Comparison of ENCODE assay signal across 1 cellular context in the genomic region with DNA sequence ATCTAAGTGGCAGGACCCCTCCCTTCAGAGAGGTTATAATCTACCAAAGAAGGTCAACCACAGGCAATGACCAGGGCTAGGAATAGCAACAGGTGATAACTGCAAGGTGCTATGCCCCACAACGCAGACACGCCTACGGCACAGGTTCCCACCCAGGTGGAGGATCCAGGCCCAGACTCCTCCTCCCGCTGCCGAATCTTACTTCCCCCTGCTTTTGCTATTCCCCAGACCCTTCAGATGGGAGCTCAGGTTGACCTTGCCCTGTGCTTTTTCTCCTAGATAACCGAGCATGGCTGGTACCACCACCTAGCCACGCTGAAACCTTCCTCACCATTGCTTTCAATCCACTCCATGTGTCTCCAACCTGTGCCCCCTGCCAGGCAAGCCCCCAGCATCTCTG.
TF ChIP-seq lines count a peak whose summit lies in the region.

No MANE protein-coding gene starts in this region.

TF ChIP-seq in H1, 55 proteins besides CTCF, POLR2A, EP300 and RAD21 (continued from another document):
- TF ChIP-seq, protein P1, sequence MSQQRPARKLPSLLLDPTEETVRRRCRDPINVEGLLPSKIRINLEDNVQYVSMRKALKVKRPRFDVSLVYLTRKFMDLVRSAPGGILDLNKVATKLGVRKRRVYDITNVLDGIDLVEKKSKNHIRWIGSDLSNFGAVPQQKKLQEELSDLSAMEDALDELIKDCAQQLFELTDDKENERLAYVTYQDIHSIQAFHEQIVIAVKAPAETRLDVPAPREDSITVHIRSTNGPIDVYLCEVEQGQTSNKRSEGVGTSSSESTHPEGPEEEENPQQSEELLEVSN (IDR thresholded peaks at IDR 0.05) = no peak
- TF ChIP-seq CREB1 (IDR thresholded peaks at IDR 0.05) = no peak
- no peak for TF ChIP-seq POLR2AphosphoS5 (IDR thresholded peaks at IDR 0.05; ENCODE audit: low read depth, low read length)
- no peak for TF ChIP-seq PHF8 (conservative IDR thresholded peaks at IDR 0.05; ENCODE audit: low read depth, low read length)
- TF ChIP-seq KDM4A (IDR thresholded peaks at IDR 0.05; ENCODE audit: low read depth, low read length, severe bottlenecking) = no peak
- TF ChIP-seq, protein P2, sequence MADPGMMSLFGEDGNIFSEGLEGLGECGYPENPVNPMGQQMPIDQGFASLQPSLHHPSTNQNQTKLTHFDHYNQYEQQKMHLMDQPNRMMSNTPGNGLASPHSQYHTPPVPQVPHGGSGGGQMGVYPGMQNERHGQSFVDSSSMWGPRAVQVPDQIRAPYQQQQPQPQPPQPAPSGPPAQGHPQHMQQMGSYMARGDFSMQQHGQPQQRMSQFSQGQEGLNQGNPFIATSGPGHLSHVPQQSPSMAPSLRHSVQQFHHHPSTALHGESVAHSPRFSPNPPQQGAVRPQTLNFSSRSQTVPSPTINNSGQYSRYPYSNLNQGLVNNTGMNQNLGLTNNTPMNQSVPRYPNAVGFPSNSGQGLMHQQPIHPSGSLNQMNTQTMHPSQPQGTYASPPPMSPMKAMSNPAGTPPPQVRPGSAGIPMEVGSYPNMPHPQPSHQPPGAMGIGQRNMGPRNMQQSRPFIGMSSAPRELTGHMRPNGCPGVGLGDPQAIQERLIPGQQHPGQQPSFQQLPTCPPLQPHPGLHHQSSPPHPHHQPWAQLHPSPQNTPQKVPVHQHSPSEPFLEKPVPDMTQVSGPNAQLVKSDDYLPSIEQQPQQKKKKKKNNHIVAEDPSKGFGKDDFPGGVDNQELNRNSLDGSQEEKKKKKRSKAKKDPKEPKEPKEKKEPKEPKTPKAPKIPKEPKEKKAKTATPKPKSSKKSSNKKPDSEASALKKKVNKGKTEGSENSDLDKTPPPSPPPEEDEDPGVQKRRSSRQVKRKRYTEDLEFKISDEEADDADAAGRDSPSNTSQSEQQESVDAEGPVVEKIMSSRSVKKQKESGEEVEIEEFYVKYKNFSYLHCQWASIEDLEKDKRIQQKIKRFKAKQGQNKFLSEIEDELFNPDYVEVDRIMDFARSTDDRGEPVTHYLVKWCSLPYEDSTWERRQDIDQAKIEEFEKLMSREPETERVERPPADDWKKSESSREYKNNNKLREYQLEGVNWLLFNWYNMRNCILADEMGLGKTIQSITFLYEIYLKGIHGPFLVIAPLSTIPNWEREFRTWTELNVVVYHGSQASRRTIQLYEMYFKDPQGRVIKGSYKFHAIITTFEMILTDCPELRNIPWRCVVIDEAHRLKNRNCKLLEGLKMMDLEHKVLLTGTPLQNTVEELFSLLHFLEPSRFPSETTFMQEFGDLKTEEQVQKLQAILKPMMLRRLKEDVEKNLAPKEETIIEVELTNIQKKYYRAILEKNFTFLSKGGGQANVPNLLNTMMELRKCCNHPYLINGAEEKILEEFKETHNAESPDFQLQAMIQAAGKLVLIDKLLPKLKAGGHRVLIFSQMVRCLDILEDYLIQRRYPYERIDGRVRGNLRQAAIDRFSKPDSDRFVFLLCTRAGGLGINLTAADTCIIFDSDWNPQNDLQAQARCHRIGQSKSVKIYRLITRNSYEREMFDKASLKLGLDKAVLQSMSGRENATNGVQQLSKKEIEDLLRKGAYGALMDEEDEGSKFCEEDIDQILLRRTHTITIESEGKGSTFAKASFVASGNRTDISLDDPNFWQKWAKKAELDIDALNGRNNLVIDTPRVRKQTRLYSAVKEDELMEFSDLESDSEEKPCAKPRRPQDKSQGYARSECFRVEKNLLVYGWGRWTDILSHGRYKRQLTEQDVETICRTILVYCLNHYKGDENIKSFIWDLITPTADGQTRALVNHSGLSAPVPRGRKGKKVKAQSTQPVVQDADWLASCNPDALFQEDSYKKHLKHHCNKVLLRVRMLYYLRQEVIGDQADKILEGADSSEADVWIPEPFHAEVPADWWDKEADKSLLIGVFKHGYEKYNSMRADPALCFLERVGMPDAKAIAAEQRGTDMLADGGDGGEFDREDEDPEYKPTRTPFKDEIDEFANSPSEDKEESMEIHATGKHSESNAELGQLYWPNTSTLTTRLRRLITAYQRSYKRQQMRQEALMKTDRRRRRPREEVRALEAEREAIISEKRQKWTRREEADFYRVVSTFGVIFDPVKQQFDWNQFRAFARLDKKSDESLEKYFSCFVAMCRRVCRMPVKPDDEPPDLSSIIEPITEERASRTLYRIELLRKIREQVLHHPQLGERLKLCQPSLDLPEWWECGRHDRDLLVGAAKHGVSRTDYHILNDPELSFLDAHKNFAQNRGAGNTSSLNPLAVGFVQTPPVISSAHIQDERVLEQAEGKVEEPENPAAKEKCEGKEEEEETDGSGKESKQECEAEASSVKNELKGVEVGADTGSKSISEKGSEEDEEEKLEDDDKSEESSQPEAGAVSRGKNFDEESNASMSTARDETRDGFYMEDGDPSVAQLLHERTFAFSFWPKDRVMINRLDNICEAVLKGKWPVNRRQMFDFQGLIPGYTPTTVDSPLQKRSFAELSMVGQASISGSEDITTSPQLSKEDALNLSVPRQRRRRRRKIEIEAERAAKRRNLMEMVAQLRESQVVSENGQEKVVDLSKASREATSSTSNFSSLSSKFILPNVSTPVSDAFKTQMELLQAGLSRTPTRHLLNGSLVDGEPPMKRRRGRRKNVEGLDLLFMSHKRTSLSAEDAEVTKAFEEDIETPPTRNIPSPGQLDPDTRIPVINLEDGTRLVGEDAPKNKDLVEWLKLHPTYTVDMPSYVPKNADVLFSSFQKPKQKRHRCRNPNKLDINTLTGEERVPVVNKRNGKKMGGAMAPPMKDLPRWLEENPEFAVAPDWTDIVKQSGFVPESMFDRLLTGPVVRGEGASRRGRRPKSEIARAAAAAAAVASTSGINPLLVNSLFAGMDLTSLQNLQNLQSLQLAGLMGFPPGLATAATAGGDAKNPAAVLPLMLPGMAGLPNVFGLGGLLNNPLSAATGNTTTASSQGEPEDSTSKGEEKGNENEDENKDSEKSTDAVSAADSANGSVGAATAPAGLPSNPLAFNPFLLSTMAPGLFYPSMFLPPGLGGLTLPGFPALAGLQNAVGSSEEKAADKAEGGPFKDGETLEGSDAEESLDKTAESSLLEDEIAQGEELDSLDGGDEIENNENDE (IDR thresholded peaks at IDR 0.05; ENCODE audit: insufficient replicate concordance, low read length) = no peak
- no peak for TF ChIP-seq KDM1A (IDR thresholded peaks at IDR 0.05; ENCODE audit: borderline replicate concordance, low read length)
- TF ChIP-seq, protein P3, sequence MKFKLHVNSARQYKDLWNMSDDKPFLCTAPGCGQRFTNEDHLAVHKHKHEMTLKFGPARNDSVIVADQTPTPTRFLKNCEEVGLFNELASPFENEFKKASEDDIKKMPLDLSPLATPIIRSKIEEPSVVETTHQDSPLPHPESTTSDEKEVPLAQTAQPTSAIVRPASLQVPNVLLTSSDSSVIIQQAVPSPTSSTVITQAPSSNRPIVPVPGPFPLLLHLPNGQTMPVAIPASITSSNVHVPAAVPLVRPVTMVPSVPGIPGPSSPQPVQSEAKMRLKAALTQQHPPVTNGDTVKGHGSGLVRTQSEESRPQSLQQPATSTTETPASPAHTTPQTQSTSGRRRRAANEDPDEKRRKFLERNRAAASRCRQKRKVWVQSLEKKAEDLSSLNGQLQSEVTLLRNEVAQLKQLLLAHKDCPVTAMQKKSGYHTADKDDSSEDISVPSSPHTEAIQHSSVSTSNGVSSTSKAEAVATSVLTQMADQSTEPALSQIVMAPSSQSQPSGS (IDR thresholded peaks at IDR 0.05; ENCODE audit: low read length) = no peak
- TF ChIP-seq TAF1 (IDR thresholded peaks at IDR 0.05; ENCODE audit: low read depth, low read length) = no peak
- no peak for TF ChIP-seq TAF7 (optimal IDR thresholded peaks at IDR 0.05; ENCODE audit: borderline replicate concordance, low read depth, low read length)
- no peak for TF ChIP-seq POU5F1 (IDR thresholded peaks at IDR 0.05; ENCODE audit: low read depth, low read length)
